ENCODE assay signal across 8 cellular contexts in genomic region chr3:132417695-132418520, GRCh38. TPM values are rescaled to one million over a fixed set of nuclear protein-coding genes. Genes with fewer than 3 reads are reported as not detected.
A peak's percentile ranks its signal among the peaks of the same experiment; 100 is the strongest.
DNase-seq lines count a peak whose midpoint lies in the region; ATAC-seq, FAIRE-seq and TF ChIP-seq lines count a peak whose summit lies in the region.

No MANE protein-coding gene starts in this region.

- no peak for FAIRE-seq in pancreas (lab: Jason Lieb, UNC)

- DNase-seq in DMS79 (lab: John Stamatoyannopoulos, UW) (peak; percentile 26), GM20000 (ENCODE audit: low spot score) (peak; percentile 63), NT2/D1 (ENCODE audit: low read depth, low spot score) (peak; percentile 35), Right ventricle myocardium superior (peak; percentile 70), pancreas (peak in 4 of 6 donors; percentile 49 to 69 (median 63)), NCI-H1930 (lab: John Stamatoyannopoulos, UW) (no peak)
- DNase-seq in activated naive CD4-positive, alpha-beta T cell treated with anti-CD3 and anti-CD28 coated beads, Interleukin-2, amount 10 ng/mL, durations not matched to agents 7 days and 5 days: peak; percentile 66

- peaks cover 27% of the 10 kb centered on the region for H3K4me1 Mint-ChIP-seq in activated naive CD4-positive, alpha-beta T cell treated with anti-CD3 and anti-CD28 coated beads, Interleukin-2, amount 10 ng/mL, durations not matched to agents 7 days and 5 days

- H3K27ac ChIP-seq in pancreas: peak overlapping the region; percentile 81 to 94 (median 90)

- H3K9me3 ChIP-seq in NT2/D1 (ENCODE audit: insufficient read depth, low read length): no peaks in the 10 kb centered on the region
- H3K9me3 ChIP-seq in pancreas: no peaks in the 10 kb centered on the region

- H3K9me3 Mint-ChIP-seq in activated naive CD4-positive, alpha-beta T cell treated with anti-CD3 and anti-CD28 coated beads, Interleukin-2, amount 10 ng/mL, durations not matched to agents 7 days and 5 days: no peaks in the 10 kb centered on the region

- peaks cover 14% of the 10 kb centered on the region for H3K36me3 Mint-ChIP-seq in activated naive CD4-positive, alpha-beta T cell treated with anti-CD3 and anti-CD28 coated beads, Interleukin-2, amount 10 ng/mL, durations not matched to agents 7 days and 5 days

- H3K4me3 Mint-ChIP-seq in activated naive CD4-positive, alpha-beta T cell treated with anti-CD3 and anti-CD28 coated beads, Interleukin-2, amount 10 ng/mL, durations not matched to agents 7 days and 5 days: peak overlapping the region; percentile 95

- 1% methylated on average over 27 to 32 of the region's 32 CpGs for WGBS in pancreas, 2 donors

- TF ChIP-seq CTCF in GM20000 (IDR thresholded peaks at IDR 0.05; ENCODE audit: extremely low read depth, missing control alignments) (no peak), pancreas (IDR thresholded peaks at IDR 0.05) (no peak)

- H3K27ac Mint-ChIP-seq in activated naive CD4-positive, alpha-beta T cell treated with anti-CD3 and anti-CD28 coated beads, Interleukin-2, amount 10 ng/mL, durations not matched to agents 7 days and 5 days: peak overlapping the region; percentile 96

- ATAC-seq in HG03575 (IDR thresholded peaks at IDR 0.05; ENCODE audit: extremely low read depth, insufficient number of reproducible peaks, low FRiP score, unreplicated experiment): peak; percentile 22
- ATAC-seq in Right ventricle myocardium superior (ENCODE audit: poor library complexity): peak; percentile 53
- peak; percentile 47 to 76 (median 64) for ATAC-seq in pancreas

- CTCF ChIA-PET in activated naive CD4-positive, alpha-beta T cell treated with anti-CD3 and anti-CD28 coated beads, Interleukin-2, amount 10 ng/mL, durations not matched to agents 7 days and 5 days (lab: Charles Lee): no interaction called here

- H3K4me3 ChIP-seq in NT2/D1 (ENCODE audit: insufficient read length, low read depth) (peak overlapping the region; percentile 98), pancreas (peak overlapping the region; percentile 55 to 99 (median 92))

- H3K4me1 ChIP-seq in NT2/D1 (ENCODE audit: insufficient read depth, insufficient read length) (no peaks in the 10 kb centered on the region), pancreas (peaks cover 10 to 14% (median 12%) of the 10 kb centered on the region in 3 donors)

- intact Hi-C loops in Right ventricle myocardium superior (cut with DNase I): no loop called here
- intact Hi-C loops in pancreas (cut with DNase I): no loop called here

- H3K9ac ChIP-seq in NT2/D1 (ENCODE audit: insufficient read length, low read depth): peak overlapping the region; percentile 99

- H3K36me3 ChIP-seq in NT2/D1 (ENCODE audit: insufficient read depth, insufficient read length, low read length): peaks cover 16% of the 10 kb centered on the region
- H3K36me3 ChIP-seq in pancreas: no peaks in the 10 kb centered on the region

- H3K27me3 Mint-ChIP-seq in activated naive CD4-positive, alpha-beta T cell treated with anti-CD3 and anti-CD28 coated beads, Interleukin-2, amount 10 ng/mL, durations not matched to agents 7 days and 5 days: no peaks in the 10 kb centered on the region

- peaks cover 12% of the 10 kb centered on the region for H3K27me3 ChIP-seq in NT2/D1 (ENCODE audit: insufficient read depth, insufficient read length)
- no peaks in the 10 kb centered on the region for H3K27me3 ChIP-seq in pancreas

RNA-seq across cellular contexts. Expression of gene DNAJC13, which starts 0.6 kb away (rescaled TPM):
- total RNA-seq in Right ventricle myocardium superior: 25.7 TPM
- total RNA-seq in pancreas: 10 to 100 TPM in 5 of 6 donors, 1 to 10 TPM in 1; 8.2 to 23.2 (median 13.7) TPM
- polyA plus RNA-seq in pancreas: 1 to 10 TPM; 3.8 to 5.7 TPM

Comparison
In these comparisons a context has a peak if more than half of its experiments do, and no peak if none do; other contexts are left out.
1. DNase-seq: peak in DMS79 (single experiment), GM20000 (single experiment), NT2/D1 (single experiment), activated naive CD4-positive, alpha-beta T cell treated with anti-CD3 and anti-CD28 coated beads, Interleukin-2, amount 10 ng/mL, durations not matched to agents 7 days and 5 days (single experiment), Right ventricle myocardium superior (single experiment) and pancreas (4 of 6); none in NCI-H1930 (0 of 2).
2. Peak in every context shown above with its lines, with median percentiles within 50 percentile points of each other: ATAC-seq.